8 cellular contexts compared by ENCODE assay signal in the genomic region with DNA sequence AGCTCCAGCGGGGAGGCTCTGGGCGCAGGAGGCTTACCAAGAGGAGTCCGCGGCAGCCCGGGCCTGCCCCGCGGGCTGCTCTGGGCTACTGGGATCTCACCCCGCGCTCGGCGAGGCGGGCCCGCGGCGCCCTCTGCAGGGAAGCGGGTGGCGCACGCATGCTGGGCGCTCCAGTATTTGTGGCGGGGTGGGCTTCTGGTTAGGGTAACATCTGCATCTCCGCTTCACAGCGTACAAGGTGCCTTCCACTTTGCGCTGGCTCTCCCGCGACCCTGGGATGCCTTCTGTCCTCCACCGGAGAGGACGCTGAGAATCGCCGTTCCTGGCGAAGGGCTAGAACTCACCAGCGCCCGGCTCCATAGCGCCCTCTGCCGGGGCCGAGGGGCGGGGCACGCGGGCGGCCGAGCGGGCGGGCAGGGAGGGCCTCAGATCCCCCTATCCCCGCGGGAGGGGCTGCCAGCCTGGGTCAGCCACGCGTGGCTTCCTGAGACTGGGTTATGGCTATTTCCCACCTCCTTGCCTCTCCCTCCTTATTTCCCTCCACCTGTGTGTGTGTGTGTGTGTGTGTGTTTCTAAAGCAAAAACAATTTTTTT. TPM values are rescaled to one million over a fixed set of nuclear protein-coding genes. Genes with fewer than 3 reads are reported as not detected.
DNase-seq lines count a peak whose midpoint lies in the region; ATAC-seq and TF ChIP-seq lines count a peak whose summit lies in the region.

No MANE protein-coding gene starts in this region.

- no peaks in the 10 kb centered on the region for H3K9me2 ChIP-seq in neural cell (ENCODE audit: insufficient read depth, low read length)

- no peak overlapping the region for H3K9ac ChIP-seq in neural cell (ENCODE audit: low read length)

- H3K27me3 ChIP-seq in Peyer's patch (no peaks in the 10 kb centered on the region), neural cell (ENCODE audit: insufficient read depth, low read depth, low read length) (no peaks in the 10 kb centered on the region), stomach (no peaks in the 10 kb centered on the region)

- no peaks in the 10 kb centered on the region for H3K9me3 ChIP-seq in Peyer's patch
- no peaks in the 10 kb centered on the region for H3K9me3 ChIP-seq in neural cell (ENCODE audit: low read length)
- no peaks in the 10 kb centered on the region for H3K9me3 ChIP-seq in stomach

- H4K20me1 ChIP-seq in neural cell (ENCODE audit: insufficient read depth) = no peaks in the 10 kb centered on the region

- no peaks in the 10 kb centered on the region for H3K36me3 Mint-ChIP-seq in activated T-helper 17 cell treated with anti-CD3 and anti-CD28 coated beads, Interleukin-2, amount 50 U/mL, for 72 hours (ENCODE audit: low read depth)

- TF ChIP-seq CTCF in Peyer's patch (IDR thresholded peaks at IDR 0.05) (peak; percentile 33 to 98 (median 92)), fibroblast of villous mesenchyme (IDR thresholded peaks at IDR 0.05; ENCODE audit: insufficient read depth, low read depth, low read length) (peak; percentile 77), neural cell (IDR thresholded peaks at IDR 0.05; ENCODE audit: poor library complexity, severe bottlenecking) (peak; percentile 64), stomach (IDR thresholded peaks at IDR 0.05) (peak in 5 of 7 experiments; percentile 89 to 98 (median 94))

- no peaks in the 10 kb centered on the region for H3K36me3 ChIP-seq in Peyer's patch
- H3K36me3 ChIP-seq in neural cell (ENCODE audit: insufficient read depth, low read length) = no peaks in the 10 kb centered on the region
- no peaks in the 10 kb centered on the region for H3K36me3 ChIP-seq in stomach

- peak in 1 of 2 donors; percentile 12 for TF ChIP-seq POLR2A in Peyer's patch (IDR thresholded peaks at IDR 0.05)
- TF ChIP-seq POLR2A in stomach (IDR thresholded peaks at IDR 0.05) = no peak

- H3K79me2 ChIP-seq in neural cell (replicated peaks; ENCODE audit: insufficient read depth, low read length) = no peaks in the 10 kb centered on the region

- H3K4me1 ChIP-seq in Peyer's patch (no peaks in the 10 kb centered on the region), stomach (peaks cover 6 to 20% (median 15%) of the 10 kb centered on the region in 4 donors)

- intact Hi-C loops in stomach (cut with DNase I; ENCODE audit: low total_unique reads) = no loop called here

- H3K27ac ChIP-seq in Peyer's patch (peak overlapping the region; percentile 26 to 67 (median 50)), neural cell (ENCODE audit: low read length) (no peak overlapping the region), stomach (peak overlapping the region; percentile 44 to 79 (median 67))

- H3K27ac Mint-ChIP-seq in activated T-helper 17 cell treated with anti-CD3 and anti-CD28 coated beads, Interleukin-2, amount 50 U/mL, for 72 hours = peak overlapping the region; percentile 98

- peaks cover 12% of the 10 kb centered on the region for H3K4me1 Mint-ChIP-seq in activated T-helper 17 cell treated with anti-CD3 and anti-CD28 coated beads, Interleukin-2, amount 50 U/mL, for 72 hours

- peak overlapping the region; percentile 82 for H3K4me3 Mint-ChIP-seq in activated T-helper 17 cell treated with anti-CD3 and anti-CD28 coated beads, Interleukin-2, amount 50 U/mL, for 72 hours

- TF ChIP-seq RAD21 in neural cell (conservative IDR thresholded peaks at IDR 0.05) = peak; percentile 49

- ATAC-seq in GM21737 (IDR thresholded peaks at IDR 0.05; ENCODE audit: unreplicated experiment) = peak; percentile 95
- ATAC-seq in activated T-helper 17 cell treated with anti-CD3 and anti-CD28 coated beads, Interleukin-2, amount 50 U/mL, for 72 hours (replicated peaks) = peak; percentile 82

- no peaks in the 10 kb centered on the region for H3F3A ChIP-seq in neural cell (ENCODE audit: insufficient read depth, low read length, poor library complexity, severe bottlenecking)

- WGBS in stomach, 5 donors = 0 to 8% (median 1%) methylated on average over 31 to 46 of the region's 46 CpGs

- H3K4me2 ChIP-seq in neural cell (ENCODE audit: low read length) = no peak overlapping the region

- no peaks in the 10 kb centered on the region for H3K27me3 Mint-ChIP-seq in activated T-helper 17 cell treated with anti-CD3 and anti-CD28 coated beads, Interleukin-2, amount 50 U/mL, for 72 hours

- peak overlapping the region; percentile 52 to 64 (median 60) for H3K4me3 ChIP-seq in Peyer's patch
- peak overlapping the region; percentile 68 for H3K4me3 ChIP-seq in fibroblast of villous mesenchyme (ENCODE audit: low read depth, low read length)
- H3K4me3 ChIP-seq in neural cell (ENCODE audit: low read length) = peak overlapping the region; percentile 58
- peak overlapping the region; percentile 44 to 63 (median 56) for H3K4me3 ChIP-seq in stomach

- TF ChIP-seq EP300 in neural cell (conservative IDR thresholded peaks at IDR 0.05; ENCODE audit: poor library complexity, severe bottlenecking) (no peak), stomach (IDR thresholded peaks at IDR 0.05) (no peak)

- H3K9me3 Mint-ChIP-seq in activated T-helper 17 cell treated with anti-CD3 and anti-CD28 coated beads, Interleukin-2, amount 50 U/mL, for 72 hours = no peaks in the 10 kb centered on the region

- peak; percentile 36 for DNase-seq in DMS79 (lab: John Stamatoyannopoulos, UW)
- peak; percentile 84 for DNase-seq in KG1 (lab: John Stamatoyannopoulos, UW)
- peak; percentile 66 to 88 (median 88) for DNase-seq in Peyer's patch
- DNase-seq in fibroblast of villous mesenchyme (ENCODE audit: low read depth) = peak; percentile 66
- DNase-seq in stomach = peak; percentile 77

- no peak overlapping the region for H2AFZ ChIP-seq in neural cell (ENCODE audit: low read depth, low read length)

TF ChIP-seq in neural cell, 6 proteins besides CTCF, POLR2A, EP300 and RAD21:
- TF ChIP-seq SMC3 (conservative IDR thresholded peaks at IDR 0.05; ENCODE audit: poor library complexity) (peak; percentile 45), POLR2AphosphoS5 (IDR thresholded peaks at IDR 0.05) (no peak)

RNA-seq across cellular contexts. Expression of gene CTBS, which starts 46.6 kb away (rescaled TPM):
- total RNA-seq in Peyer's patch = 10 to 100 TPM in 3 of 4 donors, 1 to 10 TPM in 1; 5.0 to 18.4 (median 11.4) TPM
- 10 to 100 TPM; 14.0 to 18.0 TPM for total RNA-seq in activated T-helper 17 cell treated with anti-CD3 and anti-CD28 coated beads, Interleukin-2, amount 50 U/mL, for 72 hours
- total RNA-seq in fibroblast of villous mesenchyme = 11.6 and 12.1 TPM in 2 replicates
- 0.95 and 1.5 TPM in 2 replicates for polyA plus RNA-seq in neural cell
- 0.69 and 0.73 TPM in 2 replicates for polyA minus RNA-seq in neural cell
- 10 to 100 TPM in 2 of 5 donors, 1 to 10 TPM in 3; 4.0 to 19.5 (median 8.2) TPM for total RNA-seq in stomach
- polyA plus RNA-seq in stomach = 1 to 10 TPM; 5.1 to 8.9 (median 7.5) TPM

Comparison
In these comparisons a context has a peak if more than half of its experiments do, and no peak if none do; other contexts are left out.
1. DNase-seq: peak in every context shown above with its lines; median percentile 88 in Peyer's patch; 84 in KG1; 77 in stomach; 66 in fibroblast of villous mesenchyme; 36 in DMS79.